ENCODE assay signal across 10 cellular contexts in the genomic region with DNA sequence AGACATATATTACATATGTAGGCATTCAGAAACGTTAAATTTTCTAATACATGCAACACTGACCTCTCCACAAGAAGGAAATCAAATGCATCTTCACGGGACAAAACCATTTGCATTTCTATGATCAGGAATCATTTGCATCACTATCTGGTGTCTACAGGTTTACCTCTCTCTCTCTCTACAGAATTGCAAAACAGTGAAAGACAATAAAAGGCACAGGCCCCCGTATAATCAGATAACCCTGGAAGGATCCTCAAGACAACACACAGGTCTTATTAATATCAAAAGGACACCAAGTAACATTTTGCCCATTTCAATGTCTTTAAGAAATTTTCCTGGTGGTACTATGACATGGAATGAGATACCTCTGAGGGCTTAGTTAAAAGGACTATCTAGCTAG.
"Had no signal": no experiment of that assay in that cellular context is flagged by ENCODE, and none has a peak within 500 bp of the region (broad histone marks: within the 10 kb centered on the region; RNA-seq: fewer than 3 reads in every experiment).

No MANE protein-coding gene starts in this region.

- H3K9ac ChIP-seq: GM23248 had no signal

- DNase-seq: GM23248, GOT3, H7, H9, HCEC 1CT, HFFc6 had no signal

- H3K4me3 ChIP-seq: GM23248, HAP-1 had no signal

- H3K4me1 ChIP-seq: HAP-1 had no signal

- H3K27ac Mint-ChIP-seq: HFFc6 had no signal

- H2AFZ ChIP-seq: GM23248 had no signal

- H3K4me3 Mint-ChIP-seq: H9, HFFc6 had no signal

- H3K9me3 ChIP-seq: HAP-1 had no signal

- FAIRE-seq: H1, H54 had no signal

- ATAC-seq: HCT116 had no signal

- H3K27ac ChIP-seq: GM23248 had no signal

- H3K36me3 ChIP-seq: HAP-1 had no signal
